ENCODE assay signal across 1 cellular context in genomic region chr15:60478633-60479360, GRCh38.
TF ChIP-seq lines count a peak whose summit lies in the region.

ICE2 (minus strand) TSS chr15:60479142; CDS start chr15:60477977, 1,165 bp downstream.

TF ChIP-seq in K562, 482 proteins besides CTCF, POLR2A, EP300 and RAD21 (continued from another document and continues in another):
- peak; percentile 80 for TF ChIP-seq PCBP1 (IDR thresholded peaks at IDR 0.05; ENCODE audit: low read depth, low read length, poor library complexity, severe bottlenecking)
- TF ChIP-seq IFI16 (CRISPR knock-in tag; IDR thresholded peaks at IDR 0.05), result no peak
- TF ChIP-seq ARID2 (IDR thresholded peaks at IDR 0.05), result no peak
- no peak for TF ChIP-seq MAFK (IDR thresholded peaks at IDR 0.05; ENCODE audit: low read length)
- TF ChIP-seq ZNF277 (CRISPR knock-in tag; IDR thresholded peaks at IDR 0.05; ENCODE audit: borderline replicate concordance), result no peak
- TF ChIP-seq HDAC6 (IDR thresholded peaks at IDR 0.05; ENCODE audit: low read depth, low read length), result no peak
- no peak for TF ChIP-seq BRCA1 (IDR thresholded peaks at IDR 0.05)
- TF ChIP-seq BRCA1 (CRISPR knock-in tag; IDR thresholded peaks at IDR 0.05), result no peak
- TF ChIP-seq ZNF224 (CRISPR knock-in tag; IDR thresholded peaks at IDR 0.05), result no peak
- TF ChIP-seq ZHX1 (conservative IDR thresholded peaks at IDR 0.05; ENCODE audit: low read length), result 0 out of 2 replicates have a peak, but pooled peaks have one; percentile 56
- no peak for TF ChIP-seq ZNF274 (IDR thresholded peaks at IDR 0.05; ENCODE audit: borderline replicate concordance, low read depth, low read length)
- TF ChIP-seq ZSCAN29 (IDR thresholded peaks at IDR 0.05), result 0 out of 2 replicates have a peak, but pooled peaks have one; percentile 4
- TF ChIP-seq TRIM24 (IDR thresholded peaks at IDR 0.05), result no peak
- no peak for TF ChIP-seq SMARCC2 (IDR thresholded peaks at IDR 0.05; ENCODE audit: low read depth)
- TF ChIP-seq MBD1 (CRISPR knock-in tag; IDR thresholded peaks at IDR 0.05), result no peak
- TF ChIP-seq BRF2 (IDR thresholded peaks at IDR 0.05; ENCODE audit: borderline replicate concordance, insufficient read depth, insufficient read length), result no peak
- peak; percentile 75 for TF ChIP-seq ZBTB40 (IDR thresholded peaks at IDR 0.05)
- no peak for TF ChIP-seq ZBTB40 (CRISPR knock-in tag; IDR thresholded peaks at IDR 0.05)
- peak; percentile 87 to 88 for TF ChIP-seq E2F6 (IDR thresholded peaks at IDR 0.05; ENCODE audit: borderline replicate concordance in 1 of 2, extremely low read depth in 1 of 2, insufficient read depth in 1 of 2, insufficient read length in 1 of 2, low read depth in 1 of 2, low read length in 1 of 2, poor library complexity in 1 of 2, severe bottlenecking in 1 of 2)
- no peak for TF ChIP-seq ZNF57 (CRISPR knock-in tag; IDR thresholded peaks at IDR 0.05)
- peak; percentile 90 for TF ChIP-seq FOXP1 (CRISPR knock-in tag; IDR thresholded peaks at IDR 0.05)
- TF ChIP-seq MEIS2 (IDR thresholded peaks at IDR 0.05; ENCODE audit: partially characterized antibody), result peak; percentile 92
- TF ChIP-seq SMARCE1 (IDR thresholded peaks at IDR 0.05), result no peak
- no peak for TF ChIP-seq TGIF2 (CRISPR knock-in tag; IDR thresholded peaks at IDR 0.05)
- no peak for TF ChIP-seq HMGXB4 (CRISPR knock-in tag; IDR thresholded peaks at IDR 0.05)
- TF ChIP-seq ZBTB49 (CRISPR knock-in tag; IDR thresholded peaks at IDR 0.05; ENCODE audit: borderline replicate concordance), result no peak
- no peak for TF ChIP-seq SREBF2 (CRISPR knock-in tag; IDR thresholded peaks at IDR 0.05)
- TF ChIP-seq NR2C2 (CRISPR knock-in tag; IDR thresholded peaks at IDR 0.05), result no peak
- TF ChIP-seq NR2C2 (tag; IDR thresholded peaks at IDR 0.05), result peak; percentile 79
- no peak for TF ChIP-seq MCM7 (IDR thresholded peaks at IDR 0.05)
- TF ChIP-seq PRMT5 (CRISPR knock-in tag; IDR thresholded peaks at IDR 0.05), result no peak
- no peak for TF ChIP-seq RBM17 (IDR thresholded peaks at IDR 0.05; ENCODE audit: borderline replicate concordance, low read depth, low read length)
- TF ChIP-seq MNT (conservative IDR thresholded peaks at IDR 0.05), result peak; percentile 83 to 94
- 0 out of 2 replicates have a peak, but pooled peaks have one; percentile 26 for TF ChIP-seq LEF1 (IDR thresholded peaks at IDR 0.05)
- TF ChIP-seq ZNF41 (CRISPR knock-in tag; conservative IDR thresholded peaks at IDR 0.05), result no peak
- peak; percentile 81 for TF ChIP-seq FIP1L1 (IDR thresholded peaks at IDR 0.05; ENCODE audit: low read depth, low read length, poor library complexity, severe bottlenecking)
- no peak for TF ChIP-seq RFX5 (IDR thresholded peaks at IDR 0.05; ENCODE audit: low read depth, low read length)
